12 cellular contexts compared by ENCODE assay signal in genomic region chr11:91981995-91982394, GRCh38.
DNase-seq lines count a peak whose midpoint lies in the region; ATAC-seq and TF ChIP-seq lines count a peak whose summit lies in the region.
"Had no signal": no experiment of that assay in that cellular context is flagged by ENCODE, and none has a peak within 500 bp of the region (broad histone marks: within the 10 kb centered on the region; RNA-seq: fewer than 3 reads in every experiment).

No MANE protein-coding gene starts in this region.

- no peak for TF ChIP-seq POLR2A in adrenal gland (IDR thresholded peaks at IDR 0.05)
- no peak for TF ChIP-seq POLR2A in gastrocnemius medialis (IDR thresholded peaks at IDR 0.05)

- no peak overlapping the region for H3K9ac ChIP-seq in neural progenitor cell

- H3K4me3 ChIP-seq in adrenal gland (no peak overlapping the region), gastrocnemius medialis (no peak overlapping the region), neural progenitor cell (no peak overlapping the region)

- DNase-seq in EH (ENCODE audit: low read depth): peak; percentile 100
- DNase-seq in adrenal gland: peak; percentile 57 to 86 (median 69)
- DNase-seq in left ventricle myocardium superior: peak; percentile 28
- peak; percentile 34 to 70 for DNase-seq in gastrocnemius medialis
- no peak for DNase-seq in stimulated activated effector memory CD8-positive, alpha-beta T cell treated with anti-CD3 and anti-CD28 coated beads, Interleukin-12 subunit alpha, Interleukin-12 subunit beta, amount 100 ng/mL, for 72 hours (ENCODE audit: low spot score in 2 of 2)
- no peak for DNase-seq in neural progenitor cell (ENCODE audit: low spot score)
- no peak for DNase-seq in NK-92 treated with Interleukin-12 subunit alpha and Interleukin-12 subunit beta, amount 100 ng/mL, for 24 hours (lab: John Stamatoyannopoulos, UW)
- DNase-seq: activated B cell treated with CpG ODN at 0.5 μM for 24 hours; activated naive CD8-positive, alpha-beta T cell treated with anti-CD3 and anti-CD28 coated beads, Interleukin-2, amount 10 ng/mL, durations not matched to agents 7 days and 5 days; DMS153; stimulated activated naive CD8-positive, alpha-beta T cell treated with anti-CD3 and anti-CD28 coated beads, Interleukin-15, Interleukin-2, amounts not matched to agents 100 U/mL and 50 U/mL, for 24 hours had no signal

- ATAC-seq in left ventricle myocardium superior (peak; percentile 85), gastrocnemius medialis (peak; percentile 89 to 93), HG03342 (IDR thresholded peaks at IDR 0.05; ENCODE audit: unreplicated experiment) (no peak)
- no peak for ATAC-seq in stimulated activated effector memory CD8-positive, alpha-beta T cell treated with anti-CD3 and anti-CD28 coated beads, Interleukin-12 subunit alpha, Interleukin-12 subunit beta, amount 100 ng/mL, for 72 hours
- ATAC-seq: stimulated activated naive CD8-positive, alpha-beta T cell treated with anti-CD3 and anti-CD28 coated beads, Interleukin-15, Interleukin-2, amounts not matched to agents 100 U/mL and 50 U/mL, for 24 hours had no signal

- H3K9me3 Mint-ChIP-seq in stimulated activated effector memory CD8-positive, alpha-beta T cell treated with anti-CD3 and anti-CD28 coated beads, Interleukin-12 subunit alpha, Interleukin-12 subunit beta, amount 100 ng/mL, for 72 hours: peaks cover 14% of the 10 kb centered on the region
- H3K9me3 Mint-ChIP-seq in neural progenitor cell: no peaks in the 10 kb centered on the region
- H3K9me3 Mint-ChIP-seq: activated naive CD8-positive, alpha-beta T cell treated with anti-CD3 and anti-CD28 coated beads, Interleukin-2, amount 10 ng/mL, durations not matched to agents 7 days and 5 days had no signal

- intact Hi-C loops in adrenal gland (cut with DNase I) (no loop called here), left ventricle myocardium superior (cut with micrococcal nuclease) (no loop called here), gastrocnemius medialis (cut with DNase I; ENCODE audit: low total_unique reads) (no loop called here)

- H3K79me2 ChIP-seq in neural progenitor cell (ENCODE audit: low read depth): no peaks in the 10 kb centered on the region

- TF ChIP-seq CTCF in adrenal gland (IDR thresholded peaks at IDR 0.05): no peak
- TF ChIP-seq CTCF in gastrocnemius medialis (IDR thresholded peaks at IDR 0.05 in 4 of 5, conservative IDR thresholded peaks at IDR 0.05 in 1 of 5): no peak
- no peak for TF ChIP-seq CTCF in neural progenitor cell (IDR thresholded peaks at IDR 0.05)

- H3K27me3 ChIP-seq in adrenal gland (no peaks in the 10 kb centered on the region), gastrocnemius medialis (no peaks in the 10 kb centered on the region), neural progenitor cell (no peaks in the 10 kb centered on the region)

- H3K4me1 ChIP-seq in adrenal gland (replicated peaks in 1 of 2) (no peaks in the 10 kb centered on the region), gastrocnemius medialis (peaks cover 0 to 6% of the 10 kb centered on the region in 2 donors), neural progenitor cell (peaks cover 26% of the 10 kb centered on the region)

- H3K4me3 Mint-ChIP-seq in stimulated activated effector memory CD8-positive, alpha-beta T cell treated with anti-CD3 and anti-CD28 coated beads, Interleukin-12 subunit alpha, Interleukin-12 subunit beta, amount 100 ng/mL, for 72 hours: no peak overlapping the region
- H3K4me3 Mint-ChIP-seq in neural progenitor cell: no peak overlapping the region
- H3K4me3 Mint-ChIP-seq: activated B cell treated with CpG ODN at 0.5 μM for 24 hours; activated naive CD8-positive, alpha-beta T cell treated with anti-CD3 and anti-CD28 coated beads, Interleukin-2, amount 10 ng/mL, durations not matched to agents 7 days and 5 days had no signal

- no peak overlapping the region for H2AFZ ChIP-seq in neural progenitor cell (replicated peaks)

- H4K20me1 ChIP-seq in neural progenitor cell (ENCODE audit: low read depth): no peaks in the 10 kb centered on the region

- peak overlapping the region in 1 of 5 donors; percentile 53 for H3K27ac ChIP-seq in adrenal gland
- peak overlapping the region; percentile 30 to 51 (median 36) for H3K27ac ChIP-seq in gastrocnemius medialis
- H3K27ac ChIP-seq in neural progenitor cell: no peak overlapping the region

- no peaks in the 10 kb centered on the region for H3K4me1 Mint-ChIP-seq in stimulated activated effector memory CD8-positive, alpha-beta T cell treated with anti-CD3 and anti-CD28 coated beads, Interleukin-12 subunit alpha, Interleukin-12 subunit beta, amount 100 ng/mL, for 72 hours
- H3K4me1 Mint-ChIP-seq in neural progenitor cell: peaks cover 47% of the 10 kb centered on the region
- H3K4me1 Mint-ChIP-seq: activated B cell treated with CpG ODN at 0.5 μM for 24 hours; activated naive CD8-positive, alpha-beta T cell treated with anti-CD3 and anti-CD28 coated beads, Interleukin-2, amount 10 ng/mL, durations not matched to agents 7 days and 5 days had no signal

- no peaks in the 10 kb centered on the region for H3F3A ChIP-seq in neural progenitor cell (ENCODE audit: low read depth)

- WGBS in adrenal gland, 4 donors: 10 to 20% (median 13%) methylated on average over 1 of the region's 1 CpG

- in situ Hi-C loops in gastrocnemius medialis (cut with MboI; ENCODE audit: low sequenced_read_pairs in 4 of 4): no loop called here

- H3K36me3 ChIP-seq in adrenal gland (replicated peaks in 1 of 2) (no peaks in the 10 kb centered on the region), gastrocnemius medialis (no peaks in the 10 kb centered on the region), neural progenitor cell (no peaks in the 10 kb centered on the region)

- H3K9me3 ChIP-seq in adrenal gland (replicated peaks in 1 of 3): no peaks in the 10 kb centered on the region
- H3K9me3 ChIP-seq in gastrocnemius medialis: no peaks in the 10 kb centered on the region
- H3K9me3 ChIP-seq in neural progenitor cell (ENCODE audit: low read depth): no peaks in the 10 kb centered on the region

- no peak overlapping the region for H3K4me2 ChIP-seq in neural progenitor cell

- no peak overlapping the region for H3K27ac Mint-ChIP-seq in stimulated activated effector memory CD8-positive, alpha-beta T cell treated with anti-CD3 and anti-CD28 coated beads, Interleukin-12 subunit alpha, Interleukin-12 subunit beta, amount 100 ng/mL, for 72 hours
- no peak overlapping the region for H3K27ac Mint-ChIP-seq in neural progenitor cell
- H3K27ac Mint-ChIP-seq: activated B cell treated with CpG ODN at 0.5 μM for 24 hours; activated naive CD8-positive, alpha-beta T cell treated with anti-CD3 and anti-CD28 coated beads, Interleukin-2, amount 10 ng/mL, durations not matched to agents 7 days and 5 days had no signal

- H3K36me3 Mint-ChIP-seq in stimulated activated effector memory CD8-positive, alpha-beta T cell treated with anti-CD3 and anti-CD28 coated beads, Interleukin-12 subunit alpha, Interleukin-12 subunit beta, amount 100 ng/mL, for 72 hours: no peaks in the 10 kb centered on the region
- no peaks in the 10 kb centered on the region for H3K36me3 Mint-ChIP-seq in neural progenitor cell
- H3K36me3 Mint-ChIP-seq: activated naive CD8-positive, alpha-beta T cell treated with anti-CD3 and anti-CD28 coated beads, Interleukin-2, amount 10 ng/mL, durations not matched to agents 7 days and 5 days had no signal

- H3K27me3 Mint-ChIP-seq in neural progenitor cell (ENCODE audit: insufficient read depth, low read depth): no peaks in the 10 kb centered on the region
- H3K27me3 Mint-ChIP-seq: activated B cell treated with CpG ODN at 0.5 μM for 24 hours; activated naive CD8-positive, alpha-beta T cell treated with anti-CD3 and anti-CD28 coated beads, Interleukin-2, amount 10 ng/mL, durations not matched to agents 7 days and 5 days had no signal

Comparison
In these comparisons a context has a peak if more than half of its experiments do, and no peak if none do; other contexts are left out.
1. DNase-seq: peak in EH (single experiment), adrenal gland (7 of 7), left ventricle myocardium superior (single experiment) and gastrocnemius medialis (2 of 2); none in stimulated activated effector memory CD8-positive, alpha-beta T cell treated with anti-CD3 and anti-CD28 coated beads, Interleukin-12 subunit alpha, Interleukin-12 subunit beta, amount 100 ng/mL, for 72 hours (0 of 2), neural progenitor cell (single experiment) and NK-92 treated with Interleukin-12 subunit alpha and Interleukin-12 subunit beta, amount 100 ng/mL, for 24 hours (single experiment).
2. ATAC-seq: peak in left ventricle myocardium superior (single experiment) and gastrocnemius medialis (2 of 2); none in HG03342 (single experiment) and stimulated activated effector memory CD8-positive, alpha-beta T cell treated with anti-CD3 and anti-CD28 coated beads, Interleukin-12 subunit alpha, Interleukin-12 subunit beta, amount 100 ng/mL, for 72 hours (single experiment).